Comparison of ENCODE assay signal across 10 cellular contexts in the genomic region with DNA sequence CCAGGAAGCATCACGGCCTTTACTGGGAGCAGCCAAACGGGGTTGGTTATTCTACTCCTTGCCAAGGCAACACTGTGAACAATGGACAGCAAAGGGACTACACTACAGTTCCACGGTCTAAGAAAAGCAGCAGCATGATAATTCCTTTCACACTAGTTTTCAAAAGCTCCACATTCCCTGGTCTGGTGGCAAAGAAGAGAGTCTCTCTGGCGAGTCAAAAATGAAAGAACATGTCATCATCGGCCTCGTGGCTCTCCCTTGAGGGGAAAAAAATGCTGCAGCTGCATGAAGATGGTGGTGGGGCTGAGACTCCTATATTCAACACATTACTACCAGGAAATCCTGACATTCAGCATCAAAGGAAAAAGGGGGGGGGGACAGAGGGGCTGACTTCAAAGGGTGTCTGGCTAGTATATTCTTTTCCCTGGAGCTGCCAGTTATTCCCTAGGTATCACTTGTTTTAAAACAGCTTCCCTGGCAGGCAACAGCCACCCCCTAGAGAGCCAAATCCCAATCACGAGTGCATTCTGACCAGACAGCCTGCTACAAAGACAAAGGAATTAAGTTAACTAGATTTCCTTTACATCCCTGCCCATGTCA. TPM values are rescaled to one million over a fixed set of nuclear protein-coding genes. Genes with fewer than 3 reads are reported as not detected.
DNase-seq lines count a peak whose midpoint lies in the region; ATAC-seq and TF ChIP-seq lines count a peak whose summit lies in the region.
"Had no signal": no experiment of that assay in that cellular context is flagged by ENCODE, and none has a peak within 500 bp of the region (broad histone marks: within the 10 kb centered on the region; RNA-seq: fewer than 3 reads in every experiment).

No MANE protein-coding gene starts in this region.

- CTCF ChIA-PET in activated CD8-positive, alpha-beta T cell treated with anti-CD3 and anti-CD28 coated beads for 36 hours (lab: Charles Lee): interaction anchor here (0.6 to 0.7 kb wide), 2 partner anchors 227 to 279 kb away, joined by 3 read pairs; no protein-coding TSS in a partner anchor

- POLR2A ChIA-PET in activated CD8-positive, alpha-beta T cell treated with anti-CD3 and anti-CD28 coated beads for 36 hours (lab: Charles Lee): interaction anchor here (1.1 to 1.2 kb wide), 2 partner anchors 11 to 105 kb away, joined by 3 to 4 read pairs; no protein-coding TSS in a partner anchor

- peak overlapping the region; percentile 22 for H3K27ac Mint-ChIP-seq in activated CD8-positive, alpha-beta T cell treated with anti-CD3 and anti-CD28 coated beads for 36 hours

- no peak for TF ChIP-seq CTCF in activated CD8-positive, alpha-beta T cell treated with anti-CD3 and anti-CD28 coated beads for 36 hours (IDR thresholded peaks at IDR 0.05)

- ATAC-seq in activated CD8-positive, alpha-beta T cell treated with anti-CD3 and anti-CD28 coated beads for 36 hours: no peak
- ATAC-seq in sciatic nerve: peak; percentile 68
- ATAC-seq in GM21423 (IDR thresholded peaks at IDR 0.05; ENCODE audit: unreplicated experiment): no peak
- ATAC-seq in HG03175 (IDR thresholded peaks at IDR 0.05; ENCODE audit: unreplicated experiment): no peak
- ATAC-seq: naive thymus-derived CD8-positive, alpha-beta T cell had no signal

- peaks cover 3% of the 10 kb centered on the region for H3K4me1 Mint-ChIP-seq in activated CD8-positive, alpha-beta T cell treated with anti-CD3 and anti-CD28 coated beads for 36 hours (ENCODE audit: low read depth)

- H3K4me3 Mint-ChIP-seq in activated CD8-positive, alpha-beta T cell treated with anti-CD3 and anti-CD28 coated beads for 36 hours: no peak overlapping the region
- H3K4me3 Mint-ChIP-seq: naive thymus-derived CD8-positive, alpha-beta T cell had no signal

- intact Hi-C loops in activated CD8-positive, alpha-beta T cell treated with anti-CD3 and anti-CD28 coated beads for 36 hours (cut with micrococcal nuclease): no loop called here
- intact Hi-C loops in sciatic nerve (cut with DNase I): loop anchor here (5.0 kb wide), 1 partner anchor 1002 kb away; no protein-coding TSS in a partner anchor

- H3K9me3 Mint-ChIP-seq in activated CD8-positive, alpha-beta T cell treated with anti-CD3 and anti-CD28 coated beads for 36 hours: no peaks in the 10 kb centered on the region
- H3K9me3 Mint-ChIP-seq: naive thymus-derived CD8-positive, alpha-beta T cell had no signal

- DNase-seq in EH (ENCODE audit: low read depth) (peak; percentile 53), glomerular endothelial cell (ENCODE audit: extremely low read depth, low read depth, low spot score) (peak; percentile 36), sciatic nerve (ENCODE audit: low spot score) (no peak), iPS-NIHi7 (ENCODE audit: extremely low spot score) (no peak), HCEC 1CT (no peak)
- no peak for DNase-seq in activated CD8-positive, alpha-beta T cell treated with anti-CD3 and anti-CD28 coated beads for 36 hours
- DNase-seq: naive thymus-derived CD8-positive, alpha-beta T cell; NCI-H1930 had no signal

- peaks cover 33% of the 10 kb centered on the region for H3K36me3 Mint-ChIP-seq in activated CD8-positive, alpha-beta T cell treated with anti-CD3 and anti-CD28 coated beads for 36 hours (ENCODE audit: low read depth)

- H3K27me3 Mint-ChIP-seq in activated CD8-positive, alpha-beta T cell treated with anti-CD3 and anti-CD28 coated beads for 36 hours: no peaks in the 10 kb centered on the region
- H3K27me3 Mint-ChIP-seq: naive thymus-derived CD8-positive, alpha-beta T cell had no signal

RNA-seq across cellular contexts. Expression of gene SLC37A3, which starts 49.1 kb away (rescaled TPM):
- total RNA-seq in activated CD8-positive, alpha-beta T cell treated with anti-CD3 and anti-CD28 coated beads for 36 hours: 10 to 100 TPM; 30.7 to 33.6 TPM
- total RNA-seq in glomerular endothelial cell (37.2 and 43.6 TPM in 2 replicates), sciatic nerve (56.7 TPM)

RNA-seq across cellular contexts. Expression of gene RAB19, which starts 54.6 kb away (rescaled TPM):
- total RNA-seq in activated CD8-positive, alpha-beta T cell treated with anti-CD3 and anti-CD28 coated beads for 36 hours: 1 to 10 TPM; 5.6 to 6.4 TPM
- not detected in 2 replicates for total RNA-seq in glomerular endothelial cell
- total RNA-seq in sciatic nerve: not detected

Comparison
In these comparisons a context has a peak if more than half of its experiments do, and no peak if none do; other contexts are left out.
1. DNase-seq: peak in EH (single experiment) and glomerular endothelial cell (single experiment); none in activated CD8-positive, alpha-beta T cell treated with anti-CD3 and anti-CD28 coated beads for 36 hours (single experiment), sciatic nerve (single experiment), iPS-NIHi7 (single experiment) and HCEC 1CT (single experiment).